ENCODE assay signal across 32 cellular contexts in genomic region chr6:127225497-127225896, GRCh38.
"Had no signal": no experiment of that assay in that cellular context is flagged by ENCODE, and none has a peak within 500 bp of the region (broad histone marks: within the 10 kb centered on the region; RNA-seq: fewer than 3 reads in every experiment).

No MANE protein-coding gene starts in this region.

- H3K9me3 Mint-ChIP-seq: activated CD4-positive, alpha-beta memory T cell treated with anti-CD3 and anti-CD28 coated beads, Interleukin-2, amount 10 ng/mL, durations not matched to agents 7 days and 5 days; activated naive CD4-positive, alpha-beta T cell treated with anti-CD3 and anti-CD28 coated beads, Interleukin-2, amount 10 ng/mL, durations not matched to agents 7 days and 5 days had no signal

- H3K4me1 Mint-ChIP-seq: activated CD4-positive, alpha-beta memory T cell treated with anti-CD3 and anti-CD28 coated beads, Interleukin-2, amount 10 ng/mL, durations not matched to agents 7 days and 5 days; activated CD8-positive, alpha-beta memory T cell treated with anti-CD3 and anti-CD28 coated beads, Interleukin-2, amount 10 ng/mL, durations not matched to agents 7 days and 5 days; activated naive CD4-positive, alpha-beta T cell treated with anti-CD3 and anti-CD28 coated beads, Interleukin-2, amount 10 ng/mL, durations not matched to agents 7 days and 5 days; activated naive CD8-positive, alpha-beta T cell treated with anti-CD3 and anti-CD28 coated beads, Interleukin-2, amount 50 U/mL, for 24 hours; brain had no signal

- H3K27ac Mint-ChIP-seq: activated CD4-positive, alpha-beta memory T cell treated with anti-CD3 and anti-CD28 coated beads, Interleukin-2, amount 10 ng/mL, durations not matched to agents 7 days and 5 days; activated CD8-positive, alpha-beta memory T cell treated with anti-CD3 and anti-CD28 coated beads, Interleukin-2, amount 10 ng/mL, durations not matched to agents 7 days and 5 days; activated naive CD4-positive, alpha-beta T cell treated with anti-CD3 and anti-CD28 coated beads, Interleukin-2, amount 10 ng/mL, durations not matched to agents 7 days and 5 days; activated naive CD8-positive, alpha-beta T cell; activated naive CD8-positive, alpha-beta T cell treated with anti-CD3 and anti-CD28 coated beads, Interleukin-2, amount 50 U/mL, for 24 hours; brain had no signal

- H3K27me3 ChIP-seq: MG63 had no signal

- H3K36me3 Mint-ChIP-seq: activated CD8-positive, alpha-beta memory T cell treated with anti-CD3 and anti-CD28 coated beads, Interleukin-2, amount 10 ng/mL, durations not matched to agents 7 days and 5 days; activated naive CD4-positive, alpha-beta T cell treated with anti-CD3 and anti-CD28 coated beads, Interleukin-2, amount 10 ng/mL, durations not matched to agents 7 days and 5 days; activated naive CD8-positive, alpha-beta T cell; brain had no signal

- H3K4me3 Mint-ChIP-seq: activated CD4-positive, alpha-beta memory T cell treated with anti-CD3 and anti-CD28 coated beads, Interleukin-2, amount 10 ng/mL, durations not matched to agents 7 days and 5 days; activated CD8-positive, alpha-beta memory T cell treated with anti-CD3 and anti-CD28 coated beads, Interleukin-2, amount 10 ng/mL, durations not matched to agents 7 days and 5 days; activated naive CD4-positive, alpha-beta T cell treated with anti-CD3 and anti-CD28 coated beads, Interleukin-2, amount 10 ng/mL, durations not matched to agents 7 days and 5 days; activated naive CD8-positive, alpha-beta T cell; activated naive CD8-positive, alpha-beta T cell treated with anti-CD3 and anti-CD28 coated beads, Interleukin-2, amount 50 U/mL, for 24 hours; brain had no signal

- H3K9me3 ChIP-seq: MG63 had no signal

- H3K27ac ChIP-seq: WERI-Rb-1 had no signal

- H3K27me3 Mint-ChIP-seq: activated naive CD4-positive, alpha-beta T cell treated with anti-CD3 and anti-CD28 coated beads, Interleukin-2, amount 10 ng/mL, durations not matched to agents 7 days and 5 days had no signal

- H3K36me3 ChIP-seq: MG63, WERI-Rb-1 had no signal

- DNase-seq: activated CD4-positive, alpha-beta memory T cell treated with anti-CD3 and anti-CD28 coated beads, Interleukin-2, amount 10 ng/mL, durations not matched to agents 7 days and 5 days; activated CD4-positive, alpha-beta T cell treated with anti-CD3 and anti-CD28 coated beads for 1 hour; activated CD4-positive, alpha-beta T cell treated with anti-CD3 and anti-CD28 coated beads for 48 hours; activated CD4-positive, CD25-positive, alpha-beta regulatory T cell; activated CD8-positive, alpha-beta memory T cell treated with anti-CD3 and anti-CD28 coated beads for 24 hours; activated CD8-positive, alpha-beta memory T cell treated with anti-CD3 and anti-CD28 coated beads, Interleukin-2, amount 10 ng/mL, durations not matched to agents 7 days and 5 days; activated CD8-positive, alpha-beta memory T cell treated with anti-CD3 and anti-CD28 coated beads, Interleukin-2, amount 50 U/mL, for 48 hours; activated effector memory CD4-positive, alpha-beta T cell treated with Interleukin-2 at 50 U/mL for 16 hours; activated naive CD4-positive, alpha-beta T cell treated with anti-CD3 and anti-CD28 coated beads, Interleukin-2, amount 10 ng/mL, durations not matched to agents 7 days and 5 days; activated naive CD8-positive, alpha-beta T cell treated with anti-CD3 and anti-CD28 coated beads, Interleukin-2, amount 50 U/mL, for 24 hours; activated T-cell treated with anti-CD3 and anti-CD28 coated beads, Interleukin-2, amount 50 U/mL, for 48 hours; anterior cingulate cortex; central memory CD4-positive, alpha-beta T cell; IMR-90; Karpas-422; KBM-7; MG63; NCI-H1048; NCI-H1105 treated with DMSO at 0.1 percent for 48 hours; NCI-H1436; NCI-H1694; NCI-H1930; NCI-H510A; NCI-H69; Right ventricle myocardium superior; SW 1271; T-helper 1 cell; T-helper 2 cell; T-helper 9 cell; WERI-Rb-1 had no signal

- ATAC-seq: activated CD8-positive, alpha-beta memory T cell treated with anti-CD3 and anti-CD28 coated beads, Interleukin-2, amount 10 ng/mL, durations not matched to agents 7 days and 5 days; activated naive CD8-positive, alpha-beta T cell treated with anti-CD3 and anti-CD28 coated beads, Interleukin-2, amount 50 U/mL, for 24 hours had no signal

- H3K4me3 ChIP-seq: MG63 had no signal
